1 cellular context compared by ENCODE assay signal in genomic region chr5:154298060-154298459, GRCh38.
TF ChIP-seq lines count a peak whose summit lies in the region.

No MANE protein-coding gene starts in this region.

TF ChIP-seq in WTC11, 78 proteins besides CTCF, POLR2A, EP300 and RAD21 (continued from another document):
- no peak for TF ChIP-seq PRDM15 (CRISPR knock-in tag; IDR thresholded peaks at IDR 0.05)
- no peak for TF ChIP-seq CDX4 (CRISPR knock-in tag; IDR thresholded peaks at IDR 0.05; ENCODE audit: borderline replicate concordance)
- TF ChIP-seq ZNF532 (CRISPR knock-in tag; IDR thresholded peaks at IDR 0.05; ENCODE audit: borderline replicate concordance), result no peak
- TF ChIP-seq TEAD1 (CRISPR knock-in tag; IDR thresholded peaks at IDR 0.05), result no peak
- TF ChIP-seq HMGA2 (CRISPR knock-in tag; IDR thresholded peaks at IDR 0.05), result no peak
- no peak for TF ChIP-seq JAZF1 (CRISPR knock-in tag; IDR thresholded peaks at IDR 0.05)
